In the genomic region with DNA sequence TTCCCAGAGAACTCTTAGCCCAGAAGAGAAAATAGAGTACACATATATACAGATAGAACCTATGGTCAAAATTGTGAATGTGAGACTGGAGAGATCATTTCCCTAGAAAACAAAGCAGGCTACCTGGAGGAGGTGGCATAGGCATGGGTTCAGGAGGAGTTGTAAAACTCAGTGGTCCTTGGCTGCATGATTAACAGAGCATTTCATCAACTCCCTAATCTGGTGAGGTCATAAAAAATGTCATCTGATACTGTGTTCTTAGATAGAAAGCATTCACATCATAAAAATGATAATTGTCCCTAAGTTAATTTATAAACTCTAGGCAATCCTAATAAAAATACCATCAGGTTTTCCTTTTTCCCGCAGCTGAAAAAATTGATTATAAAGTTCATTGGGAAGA, we compare ENCODE assay signal across 24 cellular contexts.
"Had no signal": no experiment of that assay in that cellular context is flagged by ENCODE, and none has a peak within 500 bp of the region (broad histone marks: within the 10 kb centered on the region; RNA-seq: fewer than 3 reads in every experiment).

No MANE protein-coding gene starts in this region.

- DNase-seq: hippocampal formation; left colon; left ventricle myocardium inferior; mesendoderm; naive B cell; natural killer cell; nephron progenitor cell; ovary; spleen; stimulated activated CD4-positive, alpha-beta T cell treated with anti-CD3 and anti-CD28 coated beads, Interleukin-4, amount 100 ng/mL, for 24 hours; stimulated activated naive CD4-positive, alpha-beta T cell; tibial artery; trophoblast cell; upper lobe of right lung had no signal

- H3K27ac ChIP-seq: left ventricle myocardium inferior, ovary, right atrium auricular region, skin epidermis, spleen, suprapubic skin, thoracic aorta, tibial artery, upper lobe of right lung had no signal

- ATAC-seq: left colon; natural killer cell; sciatic nerve; stimulated activated effector memory CD8-positive, alpha-beta T cell treated with anti-CD3 and anti-CD28 coated beads, Interleukin-12 subunit alpha, Interleukin-12 subunit beta, amount 100 ng/mL, for 72 hours; upper lobe of right lung had no signal

- H3K36me3 ChIP-seq: left ventricle myocardium inferior, ovary, right atrium auricular region, spleen, suprapubic skin, thoracic aorta, tibial artery, upper lobe of right lung had no signal

- H3K27ac Mint-ChIP-seq: mesothelial cell of epicardium; naive B cell; natural killer cell; nephron progenitor cell; progenitor cell of endocrine pancreas; stimulated activated effector memory CD8-positive, alpha-beta T cell treated with anti-CD3 and anti-CD28 coated beads, Interleukin-12 subunit alpha, Interleukin-12 subunit beta, amount 100 ng/mL, for 72 hours; stimulated activated naive CD8-positive, alpha-beta T cell treated with anti-CD3 and anti-CD28 coated beads, Interleukin-15, Interleukin-2, amounts not matched to agents 100 ng/mL and 50 ng/mL, for 24 hours had no signal

- H3K4me3 ChIP-seq: left ventricle myocardium inferior, lung, ovary, right atrium auricular region, skin epidermis, spleen, suprapubic skin, thoracic aorta, tibial artery, upper lobe of right lung had no signal

- H3K27me3 ChIP-seq: ovary, right atrium auricular region, spleen, suprapubic skin, tibial artery, upper lobe of right lung had no signal

- H3K4me1 Mint-ChIP-seq: mesothelial cell of epicardium; naive B cell; natural killer cell; stimulated activated effector memory CD8-positive, alpha-beta T cell treated with anti-CD3 and anti-CD28 coated beads, Interleukin-12 subunit alpha, Interleukin-12 subunit beta, amount 100 ng/mL, for 72 hours had no signal

- H3K36me3 Mint-ChIP-seq: mesothelial cell of epicardium; stimulated activated effector memory CD8-positive, alpha-beta T cell treated with anti-CD3 and anti-CD28 coated beads, Interleukin-12 subunit alpha, Interleukin-12 subunit beta, amount 100 ng/mL, for 72 hours had no signal

- H3K4me1 ChIP-seq: right atrium auricular region, spleen, suprapubic skin, tibial artery, upper lobe of right lung had no signal

- H3K9me3 ChIP-seq: ovary, right atrium auricular region, suprapubic skin, upper lobe of right lung had no signal

- H3K4me3 Mint-ChIP-seq: mesothelial cell of epicardium; naive B cell; natural killer cell; nephron progenitor cell; stimulated activated effector memory CD8-positive, alpha-beta T cell treated with anti-CD3 and anti-CD28 coated beads, Interleukin-12 subunit alpha, Interleukin-12 subunit beta, amount 100 ng/mL, for 72 hours; stimulated activated naive CD8-positive, alpha-beta T cell treated with anti-CD3 and anti-CD28 coated beads, Interleukin-15, Interleukin-2, amounts not matched to agents 100 ng/mL and 50 ng/mL, for 24 hours had no signal
